ENCODE assay signal across 9 cellular contexts in genomic region chr11:18775492-18776292, GRCh38. TPM values are rescaled to one million over a fixed set of nuclear protein-coding genes. Genes with fewer than 3 reads are reported as not detected.
DNase-seq lines count a peak whose midpoint lies in the region; ATAC-seq and TF ChIP-seq lines count a peak whose summit lies in the region.
"Had no signal": no experiment of that assay in that cellular context is flagged by ENCODE, and none has a peak within 500 bp of the region (broad histone marks: within the 10 kb centered on the region; RNA-seq: fewer than 3 reads in every experiment).

No MANE protein-coding gene starts in this region.

- DNase-seq in NCI-H226, result peak; percentile 38
- peak; percentile 3 to 10 for DNase-seq in activated CD8-positive, alpha-beta memory T cell treated with anti-CD3 and anti-CD28 coated beads for 4 hours (ENCODE audit: low read depth in 2 of 2)
- DNase-seq in fibroblast of pulmonary artery (ENCODE audit: low read depth), result peak; percentile 63
- peak; percentile 57 for DNase-seq in prostate gland (ENCODE audit: low spot score)
- DNase-seq in middle frontal gyrus (ENCODE audit: extremely low spot score, low spot score), result no peak

- H3K4me1 ChIP-seq in prostate gland (replicated peaks), result no peaks in the 10 kb centered on the region

- H3K4me3 ChIP-seq in fibroblast of pulmonary artery (replicated peaks; ENCODE audit: low read depth, low read length), result no peak overlapping the region
- H3K4me3 ChIP-seq in prostate gland, result no peak overlapping the region

- intact Hi-C loops in prostate gland (cut with DNase I), result no loop called here

- peak; percentile 75 for ATAC-seq in GM18858 (IDR thresholded peaks at IDR 0.05; ENCODE audit: unreplicated experiment)
- ATAC-seq in HG03039 (IDR thresholded peaks at IDR 0.05; ENCODE audit: unreplicated experiment), result peak; percentile 72

- WGBS in prostate gland, result 46% methylated on average over 16 of the region's 16 CpGs

- TF ChIP-seq CTCF in C4-2B (conservative IDR thresholded peaks at IDR 0.05), result peak; percentile 95
- peak; percentile 70 for TF ChIP-seq CTCF in fibroblast of pulmonary artery (IDR thresholded peaks at IDR 0.05; ENCODE audit: low read length, missing control alignments)
- peak; percentile 37 to 73 (median 62) for TF ChIP-seq CTCF in prostate gland (IDR thresholded peaks at IDR 0.05)

- no peaks in the 10 kb centered on the region for H3K9me3 ChIP-seq in prostate gland

- TF ChIP-seq POLR2A in prostate gland (IDR thresholded peaks at IDR 0.05), result no peak

- H3K27me3 ChIP-seq in prostate gland (replicated peaks; ENCODE audit: insufficient read depth), result no peaks in the 10 kb centered on the region

- H3K27ac ChIP-seq in C4-2B, result no peak overlapping the region
- no peak overlapping the region for H3K27ac ChIP-seq in prostate gland

- no peaks in the 10 kb centered on the region for H3K36me3 ChIP-seq in prostate gland

RNA-seq across cellular contexts. Expression of gene PTPN5, which starts 15.9 kb away (rescaled TPM):
- 1 to 10 TPM in 1 of 2 donors, under 1 TPM in 1; 0.77 to 4.8 TPM for total RNA-seq in prostate gland
- total RNA-seq: skeletal muscle tissue had no signal

RNA-seq across cellular contexts. Expression of gene IGSF22, which starts 49.7 kb away (rescaled TPM):
- total RNA-seq in prostate gland, result 1 to 10 TPM in 1 of 2 donors, under 1 TPM in 1; 0.82 to 1.1 TPM
